ENCODE assay signal across 2 cellular contexts in the genomic region with DNA sequence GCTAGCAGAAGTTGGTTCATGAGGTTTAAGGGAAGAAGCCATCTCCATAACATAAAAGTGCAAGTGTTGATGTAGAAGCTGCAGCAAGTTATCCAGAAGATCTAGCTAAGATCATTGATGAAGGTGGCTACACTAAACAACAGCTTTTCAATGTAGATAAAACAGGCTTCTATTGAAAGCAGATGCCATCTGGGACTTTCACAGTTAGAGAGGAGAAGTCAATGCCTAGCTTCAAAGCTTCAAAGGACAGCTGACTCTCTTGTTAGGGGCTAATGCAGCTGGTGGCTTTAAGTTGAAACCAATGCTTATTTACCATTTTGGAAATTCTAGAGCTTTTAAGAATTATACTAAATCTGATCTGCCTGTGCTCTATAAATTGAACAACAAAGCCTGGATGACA. TPM values are rescaled to one million over a fixed set of nuclear protein-coding genes. Genes with fewer than 3 reads are reported as not detected.
"Had no signal": no experiment of that assay in that cellular context is flagged by ENCODE, and none has a peak within 500 bp of the region (broad histone marks: within the 10 kb centered on the region; RNA-seq: fewer than 3 reads in every experiment).

No MANE protein-coding gene starts in this region.

RNA-seq across cellular contexts. Expression of a gene that starts 25.3 kb away (rescaled TPM):
- polyA plus RNA-seq: GM23248, H1 had no signal
